In genomic region chr17:13568746-13569739, GRCh38 we compare ENCODE assay signal across 2 cellular contexts.
TF ChIP-seq lines count a peak whose summit lies in the region.

No MANE protein-coding gene starts in this region.

TF ChIP-seq in H1, 55 proteins besides CTCF, POLR2A, EP300 and RAD21:
- TF ChIP-seq CBX8 (IDR thresholded peaks at IDR 0.05; ENCODE audit: borderline replicate concordance, low read depth, low read length) (no peak), KDM5A (IDR thresholded peaks at IDR 0.05; ENCODE audit: low read length) (no peak), RBBP5 (IDR thresholded peaks at IDR 0.05; ENCODE audit: borderline replicate concordance, low read depth, low read length) (no peak), CHD2 (IDR thresholded peaks at IDR 0.05; ENCODE audit: low read length) (no peak), ASH2L (IDR thresholded peaks at IDR 0.05; ENCODE audit: low read length) (no peak), POLR2AphosphoS5 (IDR thresholded peaks at IDR 0.05; ENCODE audit: low read depth, low read length) (no peak), BCL11A (IDR thresholded peaks at IDR 0.05; ENCODE audit: low read depth in 2 of 2, low read length in 2 of 2) (no peak), FOSL1 (IDR thresholded peaks at IDR 0.05; ENCODE audit: insufficient read depth, low read depth, low read length) (no peak), JUND (IDR thresholded peaks at IDR 0.05; ENCODE audit: low read length) (no peak), MAX (IDR thresholded peaks at IDR 0.05) (no peak), GTF2F1 (IDR thresholded peaks at IDR 0.05; ENCODE audit: borderline replicate concordance, low read depth, low read length) (no peak), BACH1 (IDR thresholded peaks at IDR 0.05; ENCODE audit: low read length) (no peak), SP1 (IDR thresholded peaks at IDR 0.05; ENCODE audit: low read depth, low read length) (no peak), KDM4A (IDR thresholded peaks at IDR 0.05; ENCODE audit: low read depth, low read length, severe bottlenecking) (no peak), YY1 (IDR thresholded peaks at IDR 0.05; ENCODE audit: low read depth, low read length) (no peak), PHF8 (conservative IDR thresholded peaks at IDR 0.05; ENCODE audit: low read depth, low read length) (no peak), SUZ12 (IDR thresholded peaks at IDR 0.05; ENCODE audit: low read length) (no peak), TAF1 (IDR thresholded peaks at IDR 0.05; ENCODE audit: low read depth, low read length) (no peak), HDAC6 (IDR thresholded peaks at IDR 0.05; ENCODE audit: low read depth, low read length) (no peak)
- TF ChIP-seq, protein P1, sequence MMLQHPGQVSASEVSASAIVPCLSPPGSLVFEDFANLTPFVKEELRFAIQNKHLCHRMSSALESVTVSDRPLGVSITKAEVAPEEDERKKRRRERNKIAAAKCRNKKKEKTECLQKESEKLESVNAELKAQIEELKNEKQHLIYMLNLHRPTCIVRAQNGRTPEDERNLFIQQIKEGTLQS (IDR thresholded peaks at IDR 0.05; ENCODE audit: insufficient read depth, low read depth, low read length) = no peak

TF ChIP-seq in HEK293T, 16 proteins besides CTCF, POLR2A, EP300 and RAD21:
- TF ChIP-seq ELF4 (IDR thresholded peaks at IDR 0.05) (no peak), SP1 (IDR thresholded peaks at IDR 0.05) (no peak), ZNF384 (IDR thresholded peaks at IDR 0.05) (no peak), SUZ12 (IDR thresholded peaks at IDR 0.05) (no peak), TARDBP (IDR thresholded peaks at IDR 0.05) (no peak), CTBP1 (IDR thresholded peaks at IDR 0.05; ENCODE audit: borderline replicate concordance) (no peak), HDGF (IDR thresholded peaks at IDR 0.05; ENCODE audit: borderline replicate concordance) (no peak), LEF1 (IDR thresholded peaks at IDR 0.05; ENCODE audit: borderline replicate concordance) (no peak), FOXA1 (IDR thresholded peaks at IDR 0.05) (no peak), NFRKB (IDR thresholded peaks at IDR 0.05) (no peak), L3MBTL2 (conservative IDR thresholded peaks at IDR 0.05) (no peak), FOXK2 (IDR thresholded peaks at IDR 0.05) (no peak)
